In genomic region chr9:32571969-32572899, GRCh38 we compare ENCODE assay signal across 8 cellular contexts. TPM values are rescaled to one million over a fixed set of nuclear protein-coding genes. Genes with fewer than 3 reads are reported as not detected.
A peak's percentile ranks its signal among the peaks of the same experiment; 100 is the strongest.
DNase-seq lines count a peak whose midpoint lies in the region; ATAC-seq and TF ChIP-seq lines count a peak whose summit lies in the region.

No MANE protein-coding gene starts in this region.

- peaks cover 17% of the 10 kb centered on the region for H3K4me1 ChIP-seq in PC-3 (ENCODE audit: insufficient read depth, low read length)

- H3K4me1 Mint-ChIP-seq in activated T-helper 1 cell treated with anti-CD3 and anti-CD28 coated beads, Interleukin-12 subunit alpha, Interleukin-12 subunit beta, Interleukin-2, Interleukin-4 antibody, amounts not matched to agents 30 ng/mL and 10 ng/mL and 1 ng/mL, durations not matched to agents 14 hours and 24 hours and 36 hours (ENCODE audit: low read depth): peaks cover 21% of the 10 kb centered on the region
- peaks cover 19% of the 10 kb centered on the region for H3K4me1 Mint-ChIP-seq in nephron progenitor cell

- BruUV-seq in PC-3 (replicated peaks; lab: Mats Ljungman, UMichigan): TSS peak; percentile 67

- H3K36me3 Mint-ChIP-seq in activated T-helper 1 cell treated with anti-CD3 and anti-CD28 coated beads, Interleukin-12 subunit alpha, Interleukin-12 subunit beta, Interleukin-2, Interleukin-4 antibody, amounts not matched to agents 30 ng/mL and 10 ng/mL and 1 ng/mL, durations not matched to agents 14 hours and 24 hours and 36 hours (ENCODE audit: low read depth): peaks cover 13% of the 10 kb centered on the region
- peaks cover 24% of the 10 kb centered on the region for H3K36me3 Mint-ChIP-seq in nephron progenitor cell (ENCODE audit: low read depth)

- peak overlapping the region; percentile 97 for H3K4me3 ChIP-seq in PC-3 (ENCODE audit: low read length)

- DNase-seq in DMS114 treated with DMSO at 0.1 percent for 48 hours (lab: John Stamatoyannopoulos, UW; ENCODE audit: unreplicated experiment) (peak; percentile 55), HT-29 (ENCODE audit: low spot score) (peak; percentile 92), PC-3 (peak; percentile 70), fibroblast of peridontal ligament (ENCODE audit: extremely low read depth) (peak; percentile 78), nephron progenitor cell (peak; percentile 59), superior temporal gyrus (ENCODE audit: extremely low spot score) (peak; percentile 83)
- DNase-seq in activated T-helper 1 cell treated with anti-CD3 and anti-CD28 coated beads, Interleukin-12 subunit alpha, Interleukin-12 subunit beta, Interleukin-2, Interleukin-4 antibody, amounts not matched to agents 30 ng/mL and 10 ng/mL and 1 ng/mL, durations not matched to agents 14 hours and 24 hours and 36 hours (ENCODE audit: low spot score): peak; percentile 65

- intact Hi-C loops in PC-3 (cut with micrococcal nuclease): loop anchor here (1.0 to 5.0 kb wide), 4 partner anchors 19 to 193 kb away; partner anchors contain the start of gene RIGI
- intact Hi-C loops in activated T-helper 1 cell treated with anti-CD3 and anti-CD28 coated beads, Interleukin-12 subunit alpha, Interleukin-12 subunit beta, Interleukin-2, Interleukin-4 antibody, amounts not matched to agents 30 ng/mL and 10 ng/mL and 1 ng/mL, durations not matched to agents 14 hours and 24 hours and 36 hours (cut with micrococcal nuclease): loop anchor here (1.0 to 5.0 kb wide), 4 partner anchors 47 to 505 kb away; partner anchors contain the start of gene SMU1

- peak overlapping the region; percentile 55 for H3K27ac ChIP-seq in PC-3 (ENCODE audit: low read length)

- H3K79me2 ChIP-seq in PC-3 (ENCODE audit: low read length): peaks cover 35% of the 10 kb centered on the region

- peak overlapping the region; percentile 99 for H3K4me3 Mint-ChIP-seq in activated T-helper 1 cell treated with anti-CD3 and anti-CD28 coated beads, Interleukin-12 subunit alpha, Interleukin-12 subunit beta, Interleukin-2, Interleukin-4 antibody, amounts not matched to agents 30 ng/mL and 10 ng/mL and 1 ng/mL, durations not matched to agents 14 hours and 24 hours and 36 hours
- H3K4me3 Mint-ChIP-seq in nephron progenitor cell: peak overlapping the region; percentile 100

- H3K36me3 ChIP-seq in PC-3 (ENCODE audit: low read depth, low read length): no peaks in the 10 kb centered on the region

- POLR2A ChIA-PET in PC-3 (lab: Charles Lee; ENCODE audit: unreplicated experiment): interaction anchor here (0.6 kb wide), 1 partner anchor 126 kb away, joined by 3 read pairs; no protein-coding TSS in a partner anchor

- H3K4me2 ChIP-seq in PC-3 (ENCODE audit: low read length): peak overlapping the region; percentile 87

- ATAC-seq in GM21367 (IDR thresholded peaks at IDR 0.05; ENCODE audit: unreplicated experiment) (peak; percentile 89), PC-3 (peak; percentile 92)

- TF ChIP-seq CTCF in PC-3 (conservative IDR thresholded peaks at IDR 0.05; ENCODE audit: low read depth, low read length) (peak; percentile 77), nephron progenitor cell (IDR thresholded peaks at IDR 0.05) (peak; percentile 68)

- peaks cover 11% of the 10 kb centered on the region for H3K27me3 Mint-ChIP-seq in activated T-helper 1 cell treated with anti-CD3 and anti-CD28 coated beads, Interleukin-12 subunit alpha, Interleukin-12 subunit beta, Interleukin-2, Interleukin-4 antibody, amounts not matched to agents 30 ng/mL and 10 ng/mL and 1 ng/mL, durations not matched to agents 14 hours and 24 hours and 36 hours (ENCODE audit: insufficient read depth)
- H3K27me3 Mint-ChIP-seq in nephron progenitor cell (ENCODE audit: low read depth, poor library complexity): peaks cover 13% of the 10 kb centered on the region

- no peaks in the 10 kb centered on the region for H3K9me3 ChIP-seq in PC-3 (ENCODE audit: low read length)

- H3K9me3 Mint-ChIP-seq in activated T-helper 1 cell treated with anti-CD3 and anti-CD28 coated beads, Interleukin-12 subunit alpha, Interleukin-12 subunit beta, Interleukin-2, Interleukin-4 antibody, amounts not matched to agents 30 ng/mL and 10 ng/mL and 1 ng/mL, durations not matched to agents 14 hours and 24 hours and 36 hours: no peaks in the 10 kb centered on the region
- H3K9me3 Mint-ChIP-seq in nephron progenitor cell: no peaks in the 10 kb centered on the region

- peak overlapping the region; percentile 91 for H3K9ac ChIP-seq in PC-3 (ENCODE audit: low read length)

- H3F3A ChIP-seq in PC-3 (ENCODE audit: low read length, unreplicated experiment): peaks cover 3% of the 10 kb centered on the region

- peak overlapping the region; percentile 98 for H3K27ac Mint-ChIP-seq in activated T-helper 1 cell treated with anti-CD3 and anti-CD28 coated beads, Interleukin-12 subunit alpha, Interleukin-12 subunit beta, Interleukin-2, Interleukin-4 antibody, amounts not matched to agents 30 ng/mL and 10 ng/mL and 1 ng/mL, durations not matched to agents 14 hours and 24 hours and 36 hours
- peak overlapping the region; percentile 100 for H3K27ac Mint-ChIP-seq in nephron progenitor cell

- no peaks in the 10 kb centered on the region for H3K27me3 ChIP-seq in PC-3 (ENCODE audit: low read length)

- CTCF ChIA-PET in PC-3 (lab: Charles Lee): interaction anchor here (0.5 to 1.4 kb wide), 6 partner anchors 17 to 193 kb away, joined by 3 to 16 read pairs (median 4); partner anchors contain the start of gene RIGI

- peak overlapping the region; percentile 98 for H2AFZ ChIP-seq in PC-3 (ENCODE audit: low read length)

- H3K9me2 ChIP-seq in PC-3 (replicated peaks; ENCODE audit: low read length): no peaks in the 10 kb centered on the region

- H4K20me1 ChIP-seq in PC-3 (ENCODE audit: low read length): peaks cover 10% of the 10 kb centered on the region; the same call in 1 of the 2 replicates

RNA-seq across cellular contexts. Expression of gene NDUFB6, which starts 0.7 kb away (rescaled TPM):
- total RNA-seq in HT-29 (2014; rRNA removed; shearing (Covaris generic)): 37.8 and 48.1 TPM in 2 replicates
- total RNA-seq in PC-3 (2014; rRNA removed): 83.9 and 86.4 TPM in 2 replicates
- 46.3 and 48.2 TPM in 2 replicates for total RNA-seq in activated T-helper 1 cell treated with anti-CD3 and anti-CD28 coated beads, Interleukin-12 subunit alpha, Interleukin-12 subunit beta, Interleukin-2, Interleukin-4 antibody, amounts not matched to agents 30 ng/mL and 10 ng/mL and 1 ng/mL, durations not matched to agents 14 hours and 24 hours and 36 hours

RNA-seq across cellular contexts. Expression of gene TOPORS, which starts 19.8 kb away (rescaled TPM):
- 11.3 and 12.9 TPM in 2 replicates for total RNA-seq in HT-29 (2014; rRNA removed; shearing (Covaris generic))
- total RNA-seq in PC-3 (2014; rRNA removed): 11.2 and 11.4 TPM in 2 replicates
- 14.8 and 15.1 TPM in 2 replicates for total RNA-seq in activated T-helper 1 cell treated with anti-CD3 and anti-CD28 coated beads, Interleukin-12 subunit alpha, Interleukin-12 subunit beta, Interleukin-2, Interleukin-4 antibody, amounts not matched to agents 30 ng/mL and 10 ng/mL and 1 ng/mL, durations not matched to agents 14 hours and 24 hours and 36 hours

RNA-seq across cellular contexts. Expression of gene SMIM27, which starts 20.1 kb away (rescaled TPM):
- total RNA-seq in HT-29 (2014; rRNA removed; shearing (Covaris generic)): 1.9 and 3.3 TPM in 2 replicates
- total RNA-seq in PC-3 (2014; rRNA removed): 0.98 and 3.0 TPM in 2 replicates
- 8.7 and 11.0 TPM in 2 replicates for total RNA-seq in activated T-helper 1 cell treated with anti-CD3 and anti-CD28 coated beads, Interleukin-12 subunit alpha, Interleukin-12 subunit beta, Interleukin-2, Interleukin-4 antibody, amounts not matched to agents 30 ng/mL and 10 ng/mL and 1 ng/mL, durations not matched to agents 14 hours and 24 hours and 36 hours

RNA-seq across cellular contexts. Expression of gene RIGI, which starts 46.2 kb away (rescaled TPM):
- total RNA-seq in HT-29 (2014; rRNA removed; shearing (Covaris generic)): 3.2 and 3.8 TPM in 2 replicates
- total RNA-seq in PC-3 (2014; rRNA removed): 2.6 and 5.4 TPM in 2 replicates
- total RNA-seq in activated T-helper 1 cell treated with anti-CD3 and anti-CD28 coated beads, Interleukin-12 subunit alpha, Interleukin-12 subunit beta, Interleukin-2, Interleukin-4 antibody, amounts not matched to agents 30 ng/mL and 10 ng/mL and 1 ng/mL, durations not matched to agents 14 hours and 24 hours and 36 hours: 6.1 and 6.5 TPM in 2 replicates

Comparison
In these comparisons a context has a peak if more than half of its experiments do, and no peak if none do; other contexts are left out.
1. Peak in every context shown above with its lines: DNase-seq, ATAC-seq, H3K4me3 ChIP-seq and H3K27ac ChIP-seq.